Comparison of ENCODE assay signal across 1 cellular context in the genomic region with DNA sequence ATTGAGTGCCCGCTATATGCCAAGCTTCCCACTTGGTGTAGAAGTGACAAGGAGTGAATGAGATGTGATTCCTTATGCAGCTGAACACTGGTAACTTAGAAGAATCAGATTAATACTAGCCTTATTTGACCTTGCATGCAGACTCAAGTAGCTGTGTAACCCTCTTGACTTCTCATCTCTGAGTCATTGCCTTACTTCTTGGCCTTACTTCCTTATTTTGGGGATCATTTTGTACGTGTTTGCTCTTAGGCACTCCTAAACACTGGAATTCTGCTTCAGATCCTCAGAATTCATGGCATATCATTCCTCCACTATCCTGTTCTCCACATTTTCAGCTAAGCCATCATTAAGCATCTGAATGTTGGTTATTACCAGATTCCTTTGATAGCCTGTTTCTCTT.
TF ChIP-seq lines count a peak whose summit lies in the region.

No MANE protein-coding gene starts in this region.

TF ChIP-seq in SK-N-SH treated with all-trans-retinoic acid at 6 μM for 48 hours, 23 proteins besides CTCF, POLR2A, EP300 and RAD21 (continued from another document):
- TF ChIP-seq, protein P1, sequence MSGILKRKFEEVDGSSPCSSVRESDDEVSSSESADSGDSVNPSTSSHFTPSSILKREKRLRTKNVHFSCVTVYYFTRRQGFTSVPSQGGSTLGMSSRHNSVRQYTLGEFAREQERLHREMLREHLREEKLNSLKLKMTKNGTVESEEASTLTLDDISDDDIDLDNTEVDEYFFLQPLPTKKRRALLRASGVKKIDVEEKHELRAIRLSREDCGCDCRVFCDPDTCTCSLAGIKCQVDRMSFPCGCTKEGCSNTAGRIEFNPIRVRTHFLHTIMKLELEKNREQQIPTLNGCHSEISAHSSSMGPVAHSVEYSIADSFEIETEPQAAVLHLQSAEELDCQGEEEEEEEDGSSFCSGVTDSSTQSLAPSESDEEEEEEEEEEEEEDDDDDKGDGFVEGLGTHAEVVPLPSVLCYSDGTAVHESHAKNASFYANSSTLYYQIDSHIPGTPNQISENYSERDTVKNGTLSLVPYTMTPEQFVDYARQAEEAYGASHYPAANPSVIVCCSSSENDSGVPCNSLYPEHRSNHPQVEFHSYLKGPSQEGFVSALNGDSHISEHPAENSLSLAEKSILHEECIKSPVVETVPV (CRISPR knock-in tag; IDR thresholded peaks at IDR 0.05), result no peak
- TF ChIP-seq ZNF70 (CRISPR knock-in tag; IDR thresholded peaks at IDR 0.05) (no peak), BACH2 (CRISPR knock-in tag; IDR thresholded peaks at IDR 0.05; ENCODE audit: borderline replicate concordance) (no peak), ZFP30 (CRISPR knock-in tag; IDR thresholded peaks at IDR 0.05) (no peak), CSDC2 (CRISPR knock-in tag; IDR thresholded peaks at IDR 0.05) (no peak), OSR1 (CRISPR knock-in tag; IDR thresholded peaks at IDR 0.05) (no peak)
